1 cellular context compared by ENCODE assay signal in genomic region chr16:75238132-75238852, GRCh38.
TF ChIP-seq lines count a peak whose summit lies in the region.

No MANE protein-coding gene starts in this region.

TF ChIP-seq in SK-N-SH, 30 proteins besides CTCF, POLR2A, EP300 and RAD21 (continued from another document):
- peak; percentile 38 for TF ChIP-seq PBX3 (IDR thresholded peaks at IDR 0.05)
- TF ChIP-seq USF1 (IDR thresholded peaks at IDR 0.05; ENCODE audit: borderline replicate concordance, low read depth): no peak
- no peak for TF ChIP-seq EZH2phosphoT487 (IDR thresholded peaks at IDR 0.05; ENCODE audit: borderline replicate concordance, low read depth)
- TF ChIP-seq POLR2AphosphoS5 (IDR thresholded peaks at IDR 0.05; ENCODE audit: low read depth, low read length): no peak
- TF ChIP-seq ELF1 (IDR thresholded peaks at IDR 0.05): no peak
- TF ChIP-seq NRF1 (IDR thresholded peaks at IDR 0.05; ENCODE audit: low read depth, low read length): no peak
- no peak for TF ChIP-seq GATA2 (CRISPR knock-in tag; IDR thresholded peaks at IDR 0.05)
- TF ChIP-seq, protein P1, sequence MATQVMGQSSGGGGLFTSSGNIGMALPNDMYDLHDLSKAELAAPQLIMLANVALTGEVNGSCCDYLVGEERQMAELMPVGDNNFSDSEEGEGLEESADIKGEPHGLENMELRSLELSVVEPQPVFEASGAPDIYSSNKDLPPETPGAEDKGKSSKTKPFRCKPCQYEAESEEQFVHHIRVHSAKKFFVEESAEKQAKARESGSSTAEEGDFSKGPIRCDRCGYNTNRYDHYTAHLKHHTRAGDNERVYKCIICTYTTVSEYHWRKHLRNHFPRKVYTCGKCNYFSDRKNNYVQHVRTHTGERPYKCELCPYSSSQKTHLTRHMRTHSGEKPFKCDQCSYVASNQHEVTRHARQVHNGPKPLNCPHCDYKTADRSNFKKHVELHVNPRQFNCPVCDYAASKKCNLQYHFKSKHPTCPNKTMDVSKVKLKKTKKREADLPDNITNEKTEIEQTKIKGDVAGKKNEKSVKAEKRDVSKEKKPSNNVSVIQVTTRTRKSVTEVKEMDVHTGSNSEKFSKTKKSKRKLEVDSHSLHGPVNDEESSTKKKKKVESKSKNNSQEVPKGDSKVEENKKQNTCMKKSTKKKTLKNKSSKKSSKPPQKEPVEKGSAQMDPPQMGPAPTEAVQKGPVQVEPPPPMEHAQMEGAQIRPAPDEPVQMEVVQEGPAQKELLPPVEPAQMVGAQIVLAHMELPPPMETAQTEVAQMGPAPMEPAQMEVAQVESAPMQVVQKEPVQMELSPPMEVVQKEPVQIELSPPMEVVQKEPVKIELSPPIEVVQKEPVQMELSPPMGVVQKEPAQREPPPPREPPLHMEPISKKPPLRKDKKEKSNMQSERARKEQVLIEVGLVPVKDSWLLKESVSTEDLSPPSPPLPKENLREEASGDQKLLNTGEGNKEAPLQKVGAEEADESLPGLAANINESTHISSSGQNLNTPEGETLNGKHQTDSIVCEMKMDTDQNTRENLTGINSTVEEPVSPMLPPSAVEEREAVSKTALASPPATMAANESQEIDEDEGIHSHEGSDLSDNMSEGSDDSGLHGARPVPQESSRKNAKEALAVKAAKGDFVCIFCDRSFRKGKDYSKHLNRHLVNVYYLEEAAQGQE (IDR thresholded peaks at IDR 0.05; ENCODE audit: low read depth, low read length): no peak
- TF ChIP-seq RFX5 (IDR thresholded peaks at IDR 0.05; ENCODE audit: low read length): no peak
- TF ChIP-seq SIN3A (IDR thresholded peaks at IDR 0.05; ENCODE audit: borderline replicate concordance, low read depth, low read length): no peak
- peak; percentile 57; the same call in 1 of the 2 replicates for TF ChIP-seq TCF12 (IDR thresholded peaks at IDR 0.05)
- no peak for TF ChIP-seq YY1 (IDR thresholded peaks at IDR 0.05; ENCODE audit: low read depth)
- 0 out of 2 replicates have a peak, but pooled peaks have one; percentile 28 for TF ChIP-seq TEAD4 (IDR thresholded peaks at IDR 0.05; ENCODE audit: borderline replicate concordance, insufficient read depth)
- TF ChIP-seq JUND (IDR thresholded peaks at IDR 0.05): no peak
TF ChIP-seq in SK-N-SH: peak in this region for 11.
